17 cellular contexts compared by ENCODE assay signal in genomic region chr7:86760236-86760635, GRCh38.
DNase-seq lines count a peak whose midpoint lies in the region; ATAC-seq and TF ChIP-seq lines count a peak whose summit lies in the region.
"Had no signal": no experiment of that assay in that cellular context is flagged by ENCODE, and none has a peak within 500 bp of the region (broad histone marks: within the 10 kb centered on the region; RNA-seq: fewer than 3 reads in every experiment).

No MANE protein-coding gene starts in this region.

- WGBS in prostate gland = 36% methylated on average over 4 of the region's 4 CpGs

- no peak for TF ChIP-seq POLR2A in prostate gland (IDR thresholded peaks at IDR 0.05)

- H3K9me3 ChIP-seq in HUES48 (ENCODE audit: control insufficient read depth, insufficient read depth, low read length) (no peaks in the 10 kb centered on the region), iPS-20b (ENCODE audit: insufficient read depth, low read depth, low read length) (no peaks in the 10 kb centered on the region), prostate gland (no peaks in the 10 kb centered on the region)

- intact Hi-C loops in prostate gland (cut with DNase I) = no loop called here

- H3K4me1 ChIP-seq in HUES48 (ENCODE audit: control insufficient read depth, insufficient read depth, low read length) = peaks cover 46% of the 10 kb centered on the region
- peaks cover 42% of the 10 kb centered on the region for H3K4me1 ChIP-seq in iPS-20b (ENCODE audit: insufficient read depth, low read length)
- no peaks in the 10 kb centered on the region for H3K4me1 ChIP-seq in prostate gland (replicated peaks)

- ATAC-seq in HG03521 (IDR thresholded peaks at IDR 0.05; ENCODE audit: unreplicated experiment) (no peak), GM21717 (IDR thresholded peaks at IDR 0.05; ENCODE audit: unreplicated experiment) (no peak)
- ATAC-seq: PC-3 had no signal

- H3K9ac ChIP-seq in HUES48 (ENCODE audit: low read depth, low read length) (no peak overlapping the region), iPS-20b (ENCODE audit: low read depth, low read length) (peak overlapping the region; percentile 1; the same call in 1 of the 2 replicates)

- DNase-seq in pons (ENCODE audit: low spot score) = peak; percentile 56
- DNase-seq in NCI-H1417 treated with DMSO at 0.1 percent for 48 hours (lab: John Stamatoyannopoulos, UW) = no peak
- no peak for DNase-seq in prostate gland (ENCODE audit: low spot score)
- DNase-seq: ACHN; CD4-positive, alpha-beta memory T cell; DND-41; GF-D8; NCI-H1436; NCI-H2081; NCI-H524; PC-3 had no signal

- H3K4me3 ChIP-seq in HUES48 (ENCODE audit: low read depth, low read length) (0 out of 2 replicates have a peak overlapping the region, but pooled peaks have one; percentile 1), iPS-20b (ENCODE audit: low read length) (peak overlapping the region; percentile 39; the same call in 1 of the 2 replicates), prostate gland (no peak overlapping the region)
- H3K4me3 ChIP-seq: SK-N-MC had no signal

- H3K27me3 ChIP-seq in HUES48 (ENCODE audit: control insufficient read depth, insufficient read depth, low read length) (no peaks in the 10 kb centered on the region), iPS-20b (ENCODE audit: insufficient read depth, low read length) (no peaks in the 10 kb centered on the region), prostate gland (replicated peaks; ENCODE audit: insufficient read depth) (no peaks in the 10 kb centered on the region)

- no peaks in the 10 kb centered on the region for H3K36me3 ChIP-seq in HUES48 (ENCODE audit: control insufficient read depth, insufficient read depth, low read length)
- no peaks in the 10 kb centered on the region for H3K36me3 ChIP-seq in iPS-20b (ENCODE audit: insufficient read depth, low read depth, low read length)
- no peaks in the 10 kb centered on the region for H3K36me3 ChIP-seq in prostate gland

- TF ChIP-seq CTCF in prostate gland (IDR thresholded peaks at IDR 0.05) = no peak

- H3K27ac ChIP-seq in HUES48 (ENCODE audit: low read depth, low read length) (peak overlapping the region; percentile 71), angular gyrus (ENCODE audit: low read depth, low read length) (peak overlapping the region; percentile 63), iPS-20b (ENCODE audit: low read length) (peak overlapping the region; percentile 5), prostate gland (no peak overlapping the region)
- H3K27ac ChIP-seq: SK-N-MC had no signal

Comparison
In these comparisons a context has a peak if more than half of its experiments do, and no peak if none do; other contexts are left out.
1. H3K27ac ChIP-seq: peak in HUES48 (single experiment), angular gyrus (single experiment) and iPS-20b (single experiment); none in prostate gland (0 of 2).
2. H3K4me3 ChIP-seq: peak in HUES48 (single experiment) and iPS-20b (single experiment); none in prostate gland (0 of 2).